Comparison of ENCODE assay signal across 8 cellular contexts in genomic region chr4:119238068-119238722, GRCh38. TPM values are rescaled to one million over a fixed set of nuclear protein-coding genes. Genes with fewer than 3 reads are reported as not detected.
DNase-seq lines count a peak whose midpoint lies in the region; ATAC-seq and TF ChIP-seq lines count a peak whose summit lies in the region.

No MANE protein-coding gene starts in this region.

- ATAC-seq in HG02852 (IDR thresholded peaks at IDR 0.05; ENCODE audit: unreplicated experiment) (peak; percentile 95), WTC11 (no peak; the same call in 1 of the 2 replicates)
- peak; percentile 90 for ATAC-seq in stimulated activated memory B cell treated with anti-CD40 and anti-IgM and Interleukin-4, amounts not matched to agents 10 μg/mL and 1 μg/mL and 100 μg/mL, for 72 hours

- H3K9me3 Mint-ChIP-seq in activated naive CD4-positive, alpha-beta T cell treated with anti-CD3 and anti-CD28 coated beads, Interleukin-2, amount 10 ng/mL, durations not matched to agents 7 days and 5 days = no peaks in the 10 kb centered on the region
- H3K9me3 Mint-ChIP-seq in WTC11 = no peaks in the 10 kb centered on the region
- H3K9me3 Mint-ChIP-seq in stimulated activated memory B cell treated with anti-CD40 and anti-IgM and Interleukin-4, amounts not matched to agents 10 μg/mL and 1 μg/mL and 100 μg/mL, for 72 hours = no peaks in the 10 kb centered on the region

- no peak overlapping the region for H3K9ac ChIP-seq in Karpas-422 (ENCODE audit: low read length)

- intact Hi-C loops in breast epithelium (cut with DNase I; ENCODE audit: low total_unique reads) = no loop called here

- H3K36me3 ChIP-seq in Karpas-422 (ENCODE audit: insufficient read depth, low read length) (no peaks in the 10 kb centered on the region), breast epithelium (no peaks in the 10 kb centered on the region)

- H2AFZ ChIP-seq in Karpas-422 (ENCODE audit: low read length) = no peak overlapping the region

- DNase-seq in activated naive CD4-positive, alpha-beta T cell treated with anti-CD3 and anti-CD28 coated beads, Interleukin-2, amount 10 ng/mL, durations not matched to agents 7 days and 5 days = no peak
- no peak for DNase-seq in activated naive CD4-positive, alpha-beta T cell treated with Interleukin-2 at 50 U/mL for 16 hours
- DNase-seq in WTC11 (ENCODE audit: low spot score) = no peak
- DNase-seq in Karpas-422 = no peak
- DNase-seq in breast epithelium (ENCODE audit: low spot score in 2 of 2) = no peak
- no peak for DNase-seq in NOMO-1 treated with dmso at 0.1 percent for 144 hours (lab: John Stamatoyannopoulos, UW; ENCODE audit: unreplicated experiment)

- H3K36me3 Mint-ChIP-seq in activated naive CD4-positive, alpha-beta T cell treated with anti-CD3 and anti-CD28 coated beads, Interleukin-2, amount 10 ng/mL, durations not matched to agents 7 days and 5 days = peaks cover 18% of the 10 kb centered on the region
- peaks cover 14% of the 10 kb centered on the region for H3K36me3 Mint-ChIP-seq in WTC11
- peaks cover 22% of the 10 kb centered on the region for H3K36me3 Mint-ChIP-seq in stimulated activated memory B cell treated with anti-CD40 and anti-IgM and Interleukin-4, amounts not matched to agents 10 μg/mL and 1 μg/mL and 100 μg/mL, for 72 hours

- H3K27me3 ChIP-seq in Karpas-422 (ENCODE audit: low read length) (no peaks in the 10 kb centered on the region), breast epithelium (no peaks in the 10 kb centered on the region)

- H3K9me3 ChIP-seq in Karpas-422 (ENCODE audit: low read length) (no peaks in the 10 kb centered on the region), breast epithelium (no peaks in the 10 kb centered on the region)

- no peaks in the 10 kb centered on the region for H4K20me1 ChIP-seq in Karpas-422 (ENCODE audit: insufficient read depth, low read depth, low read length)

- no peaks in the 10 kb centered on the region for H3K27me3 Mint-ChIP-seq in activated naive CD4-positive, alpha-beta T cell treated with anti-CD3 and anti-CD28 coated beads, Interleukin-2, amount 10 ng/mL, durations not matched to agents 7 days and 5 days
- no peaks in the 10 kb centered on the region for H3K27me3 Mint-ChIP-seq in WTC11 (ENCODE audit: low read depth)
- H3K27me3 Mint-ChIP-seq in stimulated activated memory B cell treated with anti-CD40 and anti-IgM and Interleukin-4, amounts not matched to agents 10 μg/mL and 1 μg/mL and 100 μg/mL, for 72 hours = no peaks in the 10 kb centered on the region

- no peak for TF ChIP-seq CTCF in WTC11 (IDR thresholded peaks at IDR 0.05)
- no peak for TF ChIP-seq CTCF in breast epithelium (IDR thresholded peaks at IDR 0.05)

- H3K4me1 ChIP-seq in Karpas-422 (ENCODE audit: low read length) (no peaks in the 10 kb centered on the region), breast epithelium (no peaks in the 10 kb centered on the region)

- TF ChIP-seq POLR2A in breast epithelium (IDR thresholded peaks at IDR 0.05) = no peak

- H3K4me3 ChIP-seq in Karpas-422 (ENCODE audit: low read length) = no peak overlapping the region
- H3K4me3 ChIP-seq in breast epithelium = no peak overlapping the region

- peak overlapping the region; percentile 60 for H3K27ac Mint-ChIP-seq in activated naive CD4-positive, alpha-beta T cell treated with anti-CD3 and anti-CD28 coated beads, Interleukin-2, amount 10 ng/mL, durations not matched to agents 7 days and 5 days
- peak overlapping the region; percentile 35 for H3K27ac Mint-ChIP-seq in WTC11
- peak overlapping the region; percentile 68 for H3K27ac Mint-ChIP-seq in stimulated activated memory B cell treated with anti-CD40 and anti-IgM and Interleukin-4, amounts not matched to agents 10 μg/mL and 1 μg/mL and 100 μg/mL, for 72 hours

- no peak overlapping the region for H3K4me2 ChIP-seq in Karpas-422 (ENCODE audit: low read depth, low read length, poor library complexity, severe bottlenecking)

- H3K9me2 ChIP-seq in Karpas-422 (replicated peaks; ENCODE audit: insufficient read depth, low read length) = no peaks in the 10 kb centered on the region

- no peaks in the 10 kb centered on the region for H3K79me2 ChIP-seq in Karpas-422 (ENCODE audit: low read length)

- POLR2A ChIA-PET in WTC11 (lab: Charles Lee) = no interaction called here

- H3K4me1 Mint-ChIP-seq in activated naive CD4-positive, alpha-beta T cell treated with anti-CD3 and anti-CD28 coated beads, Interleukin-2, amount 10 ng/mL, durations not matched to agents 7 days and 5 days = peaks cover 32% of the 10 kb centered on the region
- H3K4me1 Mint-ChIP-seq in WTC11 = peaks cover 46% of the 10 kb centered on the region
- H3K4me1 Mint-ChIP-seq in stimulated activated memory B cell treated with anti-CD40 and anti-IgM and Interleukin-4, amounts not matched to agents 10 μg/mL and 1 μg/mL and 100 μg/mL, for 72 hours = peaks cover 31% of the 10 kb centered on the region

- CTCF ChIA-PET in activated naive CD4-positive, alpha-beta T cell treated with anti-CD3 and anti-CD28 coated beads, Interleukin-2, amount 10 ng/mL, durations not matched to agents 7 days and 5 days (lab: Charles Lee) = interaction anchor here (0.9 to 1.0 kb wide), 2 partner anchors 17 to 26 kb away, joined by 3 to 4 read pairs; partner anchors contain the start of gene USP53
- CTCF ChIA-PET in WTC11 (lab: Charles Lee) = interaction anchor here (0.9 to 1.3 kb wide), 2 partner anchors 17 to 198 kb away, joined by 4 to 5 read pairs; no protein-coding TSS in a partner anchor

- H3K27ac ChIP-seq in Karpas-422 (ENCODE audit: low read length) = no peak overlapping the region
- no peak overlapping the region for H3K27ac ChIP-seq in breast epithelium

- H3K4me3 Mint-ChIP-seq in activated naive CD4-positive, alpha-beta T cell treated with anti-CD3 and anti-CD28 coated beads, Interleukin-2, amount 10 ng/mL, durations not matched to agents 7 days and 5 days = no peak overlapping the region
- no peak overlapping the region for H3K4me3 Mint-ChIP-seq in WTC11
- no peak overlapping the region for H3K4me3 Mint-ChIP-seq in stimulated activated memory B cell treated with anti-CD40 and anti-IgM and Interleukin-4, amounts not matched to agents 10 μg/mL and 1 μg/mL and 100 μg/mL, for 72 hours

TF ChIP-seq in WTC11, 78 proteins besides CTCF, POLR2A, EP300 and RAD21 (continues in another document):
- no peak for TF ChIP-seq TCF7 (CRISPR knock-in tag; IDR thresholded peaks at IDR 0.05; ENCODE audit: low read depth)
- TF ChIP-seq HMGXB4 (CRISPR knock-in tag; IDR thresholded peaks at IDR 0.05) = no peak
- TF ChIP-seq HMGA2 (CRISPR knock-in tag; IDR thresholded peaks at IDR 0.05) = no peak
- TF ChIP-seq AR (CRISPR knock-in tag; IDR thresholded peaks at IDR 0.05) = no peak
- TF ChIP-seq ZNF263 (CRISPR knock-in tag; IDR thresholded peaks at IDR 0.05; ENCODE audit: low read depth) = no peak
- no peak for TF ChIP-seq NFE2L1 (CRISPR knock-in tag; IDR thresholded peaks at IDR 0.05)
- TF ChIP-seq, protein P1, sequence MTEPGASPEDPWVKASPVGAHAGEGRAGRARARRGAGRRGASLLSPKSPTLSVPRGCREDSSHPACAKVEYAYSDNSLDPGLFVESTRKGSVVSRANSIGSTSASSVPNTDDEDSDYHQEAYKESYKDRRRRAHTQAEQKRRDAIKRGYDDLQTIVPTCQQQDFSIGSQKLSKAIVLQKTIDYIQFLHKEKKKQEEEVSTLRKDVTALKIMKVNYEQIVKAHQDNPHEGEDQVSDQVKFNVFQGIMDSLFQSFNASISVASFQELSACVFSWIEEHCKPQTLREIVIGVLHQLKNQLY (CRISPR knock-in tag; IDR thresholded peaks at IDR 0.05) = no peak

RNA-seq across cellular contexts. Expression of gene USP53, which starts 25.7 kb away (rescaled TPM):
- total RNA-seq in WTC11 (2021) (17.1 to 20.1 TPM (median 19.2 TPM) in 3 replicates), breast epithelium (100 to 1,000 TPM; 123 to 167 (median 136) TPM)
- total RNA-seq in Karpas-422 (2014; rRNA removed; shearing (Covaris generic); ENCODE audit: low replicate concordance) = 1.2 and 1.4 TPM in 2 replicates
